13 cellular contexts compared by ENCODE assay signal in the genomic region with DNA sequence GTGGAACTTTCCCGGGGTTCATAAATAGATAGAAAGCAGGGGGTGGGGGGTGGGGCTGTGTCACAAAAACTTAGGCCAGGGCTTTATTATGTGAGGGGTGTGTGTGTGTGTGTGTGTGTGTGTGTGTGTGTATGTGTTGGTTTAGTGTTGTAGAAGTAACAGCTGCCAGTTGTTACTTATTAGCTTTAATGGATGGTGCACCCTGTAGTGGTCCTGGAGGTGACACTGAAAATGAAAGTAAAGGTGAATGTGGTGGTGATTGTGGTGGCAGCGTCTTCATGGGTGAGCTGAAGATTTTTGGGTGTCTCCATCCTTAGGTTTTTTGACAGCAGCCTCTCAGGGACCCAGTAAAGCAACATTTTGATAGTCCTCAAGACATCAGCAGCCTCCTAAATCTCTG.
DNase-seq lines count a peak whose midpoint lies in the region; ATAC-seq and TF ChIP-seq lines count a peak whose summit lies in the region.
"Had no signal": no experiment of that assay in that cellular context is flagged by ENCODE, and none has a peak within 500 bp of the region (broad histone marks: within the 10 kb centered on the region; RNA-seq: fewer than 3 reads in every experiment).

No MANE protein-coding gene starts in this region.

- H4K8ac ChIP-seq in trophoblast cell (ENCODE audit: low read depth, low read length) = no peak overlapping the region

- H2BK5ac ChIP-seq in trophoblast cell (ENCODE audit: low read depth, low read length, poor library complexity) = no peak overlapping the region

- H3K4ac ChIP-seq in trophoblast cell (ENCODE audit: low read depth, low read length) = no peak overlapping the region

- H3K79me2 ChIP-seq in OCI-LY3 (ENCODE audit: low read length) (no peaks in the 10 kb centered on the region), trophoblast cell (ENCODE audit: control insufficient read depth, insufficient read depth, low read length, poor library complexity) (no peaks in the 10 kb centered on the region)

- H3K14ac ChIP-seq in trophoblast cell (ENCODE audit: low read length) = no peak overlapping the region

- H3K18ac ChIP-seq in trophoblast cell (ENCODE audit: low read length) = no peak overlapping the region

- H3K27ac ChIP-seq in OCI-LY3 (ENCODE audit: low read length) (no peak overlapping the region), trophoblast cell (ENCODE audit: low read depth, low read length) (no peak overlapping the region), right lobe of liver (no peak overlapping the region)
- H3K27ac ChIP-seq: adrenal gland had no signal

- H3K4me1 ChIP-seq in OCI-LY3 (ENCODE audit: low read length) (peaks cover 4% of the 10 kb centered on the region), trophoblast cell (ENCODE audit: control insufficient read depth in 1 of 2, insufficient read depth in 2 of 2, low read length in 2 of 2) (no peaks in the 10 kb centered on the region), right lobe of liver (no peaks in the 10 kb centered on the region)
- H3K4me1 ChIP-seq: adrenal gland had no signal

- intact Hi-C loops in right lobe of liver (cut with DNase I) = no loop called here

- H3K9ac ChIP-seq in OCI-LY3 (ENCODE audit: low read length) (no peak overlapping the region), trophoblast cell (ENCODE audit: low read length) (no peak overlapping the region)

- H3K4me3 ChIP-seq in OCI-LY3 (ENCODE audit: low read length) (no peak overlapping the region), trophoblast cell (ENCODE audit: low read depth, low read length) (no peak overlapping the region), right lobe of liver (no peak overlapping the region)
- H3K4me3 ChIP-seq: adrenal gland had no signal

- H3K36me3 ChIP-seq in OCI-LY3 (replicated peaks; ENCODE audit: low read depth, low read length) (no peaks in the 10 kb centered on the region), trophoblast cell (ENCODE audit: control insufficient read depth in 1 of 2, insufficient read depth in 2 of 2, low read length in 2 of 2) (no peaks in the 10 kb centered on the region), right lobe of liver (no peaks in the 10 kb centered on the region)
- H3K36me3 ChIP-seq: adrenal gland had no signal

- ATAC-seq in GM18520 (IDR thresholded peaks at IDR 0.05; ENCODE audit: unreplicated experiment) (peak; percentile 83), GM21367 (IDR thresholded peaks at IDR 0.05; ENCODE audit: unreplicated experiment) (peak; percentile 92), HG03045 (IDR thresholded peaks at IDR 0.05; ENCODE audit: unreplicated experiment) (peak; percentile 86), right lobe of liver (no peak)

- DNase-seq in trophoblast cell = no peak
- DNase-seq in NCI-H2171 (lab: John Stamatoyannopoulos, UW) = no peak
- no peak for DNase-seq in KG1 (lab: John Stamatoyannopoulos, UW)
- no peak for DNase-seq in right lobe of liver
- DNase-seq: activated CD4-positive, alpha-beta T cell treated with anti-CD3 and anti-CD28 coated beads, Interleukin-2, amount 50 U/mL, for 1 hour; adrenal gland; Kasumi-1; NCI-H446 treated with DMSO at 0.1 percent for 48 hours; stimulated activated naive CD4-positive, alpha-beta T cell had no signal

- H2AFZ ChIP-seq in OCI-LY3 (ENCODE audit: low read depth, low read length) = peak overlapping the region; percentile 67
- no peak overlapping the region for H2AFZ ChIP-seq in trophoblast cell (ENCODE audit: insufficient read depth, low read length, poor library complexity)

- no peak overlapping the region for H2AK5ac ChIP-seq in trophoblast cell (ENCODE audit: low read length)

- H3K4me2 ChIP-seq in OCI-LY3 (ENCODE audit: low read length) (no peak overlapping the region), trophoblast cell (ENCODE audit: low read length) (no peak overlapping the region)

- H3K23ac ChIP-seq in trophoblast cell (ENCODE audit: low read length) = no peak overlapping the region

- H4K91ac ChIP-seq in trophoblast cell (ENCODE audit: low read depth, low read length) = no peak overlapping the region

- H4K12ac ChIP-seq in trophoblast cell (ENCODE audit: low read depth, low read length) = no peak overlapping the region

- no peak for TF ChIP-seq CTCF in OCI-LY3 (IDR thresholded peaks at IDR 0.05; ENCODE audit: low read depth, low read length)
- no peak for TF ChIP-seq CTCF in right lobe of liver (IDR thresholded peaks at IDR 0.05)

- no peaks in the 10 kb centered on the region for H3K9me3 ChIP-seq in OCI-LY3 (ENCODE audit: insufficient read depth, low read length)
- no peaks in the 10 kb centered on the region for H3K9me3 ChIP-seq in trophoblast cell (ENCODE audit: insufficient read depth, low read depth, low read length)
- H3K9me3 ChIP-seq in right lobe of liver = no peaks in the 10 kb centered on the region
- H3K9me3 ChIP-seq: adrenal gland had no signal

- no peak overlapping the region for H2BK120ac ChIP-seq in trophoblast cell (ENCODE audit: insufficient read depth, low read length, poor library complexity)

- no CpG with 5 or more reads among the region's 2 CpGs for WGBS in trophoblast cell (ENCODE audit: extremely low coverage, insufficient coverage, insufficient read length)
- WGBS in right lobe of liver (ENCODE audit: insufficient coverage, low coverage, low lambda C conversion rate, missing lambda C conversion rate) = 55% methylated on average over 2 of the region's 2 CpGs

- no peak overlapping the region for H2BK12ac ChIP-seq in trophoblast cell (ENCODE audit: low read length)

- no peaks in the 10 kb centered on the region for H4K20me1 ChIP-seq in OCI-LY3 (ENCODE audit: insufficient read depth, low read length)

- no peak for TF ChIP-seq POLR2A in right lobe of liver (IDR thresholded peaks at IDR 0.05)

- H3K27me3 ChIP-seq in OCI-LY3 (ENCODE audit: low read depth, low read length) = no peaks in the 10 kb centered on the region
- no peaks in the 10 kb centered on the region for H3K27me3 ChIP-seq in trophoblast cell (ENCODE audit: insufficient read depth, low read length)
- no peaks in the 10 kb centered on the region for H3K27me3 ChIP-seq in right lobe of liver
- H3K27me3 ChIP-seq: adrenal gland had no signal

- no peaks in the 10 kb centered on the region for H3K79me1 ChIP-seq in trophoblast cell (ENCODE audit: low read length)

Comparison
In these comparisons a context has a peak if more than half of its experiments do, and no peak if none do; other contexts are left out.
1. ATAC-seq: peak in GM18520 (single experiment), GM21367 (single experiment) and HG03045 (single experiment); none in right lobe of liver (0 of 4).